12 cellular contexts compared by ENCODE assay signal in genomic region chr15:66085128-66085527, GRCh38.
DNase-seq lines count a peak whose midpoint lies in the region; ATAC-seq and TF ChIP-seq lines count a peak whose summit lies in the region.
"Had no signal": no experiment of that assay in that cellular context is flagged by ENCODE, and none has a peak within 500 bp of the region (broad histone marks: within the 10 kb centered on the region; RNA-seq: fewer than 3 reads in every experiment).

No MANE protein-coding gene starts in this region.

- H3K27ac Mint-ChIP-seq in osteocyte (ENCODE audit: unreplicated experiment): no peak overlapping the region
- H3K27ac Mint-ChIP-seq in T-helper 2 cell treated with Interferon-gamma antibody and Interleukin-4, amounts not matched to agents 5 μg/mL and 100 μg/mL, for 36 hours: no peak overlapping the region
- H3K27ac Mint-ChIP-seq: stimulated activated effector memory CD8-positive, alpha-beta T cell treated with anti-CD3 and anti-CD28 coated beads, Interleukin-12 subunit alpha, Interleukin-12 subunit beta, amount 100 ng/mL, for 72 hours had no signal

- H3K9me3 Mint-ChIP-seq in osteocyte (ENCODE audit: unreplicated experiment): no peaks in the 10 kb centered on the region
- H3K9me3 Mint-ChIP-seq in T-helper 2 cell treated with Interferon-gamma antibody and Interleukin-4, amounts not matched to agents 5 μg/mL and 100 μg/mL, for 36 hours: no peaks in the 10 kb centered on the region

- H3K4me1 Mint-ChIP-seq in osteocyte (ENCODE audit: unreplicated experiment): peaks cover 12% of the 10 kb centered on the region
- H3K4me1 Mint-ChIP-seq in T-helper 2 cell treated with Interferon-gamma antibody and Interleukin-4, amounts not matched to agents 5 μg/mL and 100 μg/mL, for 36 hours (ENCODE audit: low read depth): no peaks in the 10 kb centered on the region
- H3K4me1 Mint-ChIP-seq: stimulated activated effector memory CD8-positive, alpha-beta T cell treated with anti-CD3 and anti-CD28 coated beads, Interleukin-12 subunit alpha, Interleukin-12 subunit beta, amount 100 ng/mL, for 72 hours had no signal

- ATAC-seq in HG03095 (IDR thresholded peaks at IDR 0.05; ENCODE audit: unreplicated experiment) (no peak), GM19351 (IDR thresholded peaks at IDR 0.05; ENCODE audit: unreplicated experiment) (no peak)
- ATAC-seq: stimulated activated effector memory CD8-positive, alpha-beta T cell treated with anti-CD3 and anti-CD28 coated beads, Interleukin-12 subunit alpha, Interleukin-12 subunit beta, amount 100 ng/mL, for 72 hours had no signal

- H3K36me3 Mint-ChIP-seq in osteocyte (ENCODE audit: unreplicated experiment): no peaks in the 10 kb centered on the region
- H3K36me3 Mint-ChIP-seq in T-helper 2 cell treated with Interferon-gamma antibody and Interleukin-4, amounts not matched to agents 5 μg/mL and 100 μg/mL, for 36 hours (ENCODE audit: low read depth): no peaks in the 10 kb centered on the region
- H3K36me3 Mint-ChIP-seq: stimulated activated effector memory CD8-positive, alpha-beta T cell treated with anti-CD3 and anti-CD28 coated beads, Interleukin-12 subunit alpha, Interleukin-12 subunit beta, amount 100 ng/mL, for 72 hours had no signal

- in situ Hi-C loops in KBM-7 (cut with MboI; ENCODE audit: low pct_unique_long_range_greater_than_20kb, low sequenced_read_pairs): no loop called here

- peak; percentile 17 for TF ChIP-seq CTCF in osteocyte (IDR thresholded peaks at IDR 0.05)

- H3K27me3 Mint-ChIP-seq in osteocyte (ENCODE audit: unreplicated experiment): peaks cover 65% of the 10 kb centered on the region
- peaks cover 17% of the 10 kb centered on the region for H3K27me3 Mint-ChIP-seq in T-helper 2 cell treated with Interferon-gamma antibody and Interleukin-4, amounts not matched to agents 5 μg/mL and 100 μg/mL, for 36 hours (ENCODE audit: low read depth)

- peak; percentile 52 for DNase-seq in activated CD4-positive, alpha-beta T cell treated with anti-CD3 and anti-CD28 coated beads for 48 hours
- no peak for DNase-seq in activated CD4-positive, alpha-beta T cell treated with anti-CD3 and anti-CD28 coated beads, Interleukin-2, amount 50 U/mL, for 4 hours
- DNase-seq in KBM-7: peak; percentile 76
- DNase-seq in activated CD4-positive, alpha-beta T cell treated with anti-CD3 and anti-CD28 coated beads, Interleukin-2, amount 50 U/mL, for 48 hours: peak; percentile 50 to 59
- DNase-seq in osteocyte (ENCODE audit: extremely low spot score, unreplicated experiment): no peak
- DNase-seq in T-helper 2 cell treated with Interferon-gamma antibody and Interleukin-4, amounts not matched to agents 5 μg/mL and 100 μg/mL, for 36 hours (ENCODE audit: low spot score): no peak
- DNase-seq: IMR-90, NCI-H510A, T1000 had no signal

- H3K4me3 Mint-ChIP-seq in osteocyte (ENCODE audit: unreplicated experiment): no peak overlapping the region
- H3K4me3 Mint-ChIP-seq in T-helper 2 cell treated with Interferon-gamma antibody and Interleukin-4, amounts not matched to agents 5 μg/mL and 100 μg/mL, for 36 hours: no peak overlapping the region
- H3K4me3 Mint-ChIP-seq: stimulated activated effector memory CD8-positive, alpha-beta T cell treated with anti-CD3 and anti-CD28 coated beads, Interleukin-12 subunit alpha, Interleukin-12 subunit beta, amount 100 ng/mL, for 72 hours had no signal

Comparison
In these comparisons a context has a peak if more than half of its experiments do, and no peak if none do; other contexts are left out.
1. DNase-seq: peak in activated CD4-positive, alpha-beta T cell treated with anti-CD3 and anti-CD28 coated beads for 48 hours (single experiment), KBM-7 (single experiment) and activated CD4-positive, alpha-beta T cell treated with anti-CD3 and anti-CD28 coated beads, Interleukin-2, amount 50 U/mL, for 48 hours (2 of 2); none in activated CD4-positive, alpha-beta T cell treated with anti-CD3 and anti-CD28 coated beads, Interleukin-2, amount 50 U/mL, for 4 hours (0 of 2), osteocyte (single experiment) and T-helper 2 cell treated with Interferon-gamma antibody and Interleukin-4, amounts not matched to agents 5 μg/mL and 100 μg/mL, for 36 hours (single experiment).